8 cellular contexts compared by ENCODE assay signal in genomic region chr6:87155272-87155919, GRCh38. TPM values are rescaled to one million over a fixed set of nuclear protein-coding genes. Genes with fewer than 3 reads are reported as not detected.
DNase-seq lines count a peak whose midpoint lies in the region; ATAC-seq and TF ChIP-seq lines count a peak whose summit lies in the region.

TSS of gene ZNF292 (plus strand) at chr6:87155565. CDS start at chr6:87155592, 27 bp downstream.

- peak within 1 kb of the TSS; percentile 87 for H4K8ac ChIP-seq in trophoblast cell (ENCODE audit: low read depth, low read length)

- TF ChIP-seq EP300 in transverse colon (IDR thresholded peaks at IDR 0.05; ENCODE audit: low read depth): peak; percentile 8

- H3K9me3 Mint-ChIP-seq in activated naive CD8-positive, alpha-beta T cell treated with anti-CD3 and anti-CD28 coated beads, Interleukin-2, amount 50 U/mL, for 24 hours: no peaks in the 10 kb centered on the region

- peak within 1 kb of the TSS; percentile 90 for H4K12ac ChIP-seq in trophoblast cell (ENCODE audit: low read depth, low read length)

- H3K4me3 ChIP-seq in GM12864 (ENCODE audit: low read depth, low read length) (peak within 1 kb of the TSS; percentile 95), cardiac muscle cell (peak within 1 kb of the TSS; percentile 95), trophoblast cell (ENCODE audit: low read depth, low read length) (peak within 1 kb of the TSS; percentile 91), transverse colon (peak within 1 kb of the TSS; percentile 91 to 95 (median 92))

- H2BK120ac ChIP-seq in trophoblast cell (ENCODE audit: insufficient read depth, low read length, poor library complexity): peak within 1 kb of the TSS; percentile 86

- H3K27ac Mint-ChIP-seq in activated naive CD8-positive, alpha-beta T cell treated with anti-CD3 and anti-CD28 coated beads, Interleukin-2, amount 50 U/mL, for 24 hours: peak within 1 kb of the TSS; percentile 99

- H3K27me3 Mint-ChIP-seq in activated naive CD8-positive, alpha-beta T cell treated with anti-CD3 and anti-CD28 coated beads, Interleukin-2, amount 50 U/mL, for 24 hours: no peaks in the 10 kb centered on the region

- intact Hi-C loops in transverse colon (cut with DNase I; ENCODE audit: low total_unique reads): loop anchor here (5.0 kb wide), 1 partner anchor 1227 kb away; no protein-coding TSS in a partner anchor

- H2AFZ ChIP-seq in trophoblast cell (ENCODE audit: insufficient read depth, low read length, poor library complexity): peak within 1 kb of the TSS; percentile 93

- peak within 1 kb of the TSS; percentile 96 for H3K9ac ChIP-seq in trophoblast cell (ENCODE audit: low read length)

- peak within 1 kb of the TSS; percentile 24 for H2AK5ac ChIP-seq in trophoblast cell (ENCODE audit: low read length)

- peak within 1 kb of the TSS; percentile 82 for H3K14ac ChIP-seq in trophoblast cell (ENCODE audit: low read length)

- in situ Hi-C loops in transverse colon (cut with MboI; ENCODE audit: low pct_ligation_motif_present in 1 of 4, low pct_unique_long_range_greater_than_20kb in 1 of 4, low sequenced_read_pairs in 3 of 4): no loop called here

- H3K4me3 Mint-ChIP-seq in activated naive CD8-positive, alpha-beta T cell treated with anti-CD3 and anti-CD28 coated beads, Interleukin-2, amount 50 U/mL, for 24 hours: peak within 1 kb of the TSS; percentile 91

- H3K23ac ChIP-seq in trophoblast cell (ENCODE audit: low read length): peak within 1 kb of the TSS; percentile 56

- TF ChIP-seq CTCF in GM12864 (IDR thresholded peaks at IDR 0.05; ENCODE audit: low read depth, low read length, missing control alignments) (peak; percentile 2), cardiac muscle cell (IDR thresholded peaks at IDR 0.05; ENCODE audit: low read depth, low read length) (no peak), transverse colon (IDR thresholded peaks at IDR 0.05) (peak in 1 of 5 experiments; percentile 7)

- TF ChIP-seq POLR2A in transverse colon (IDR thresholded peaks at IDR 0.05): peak; percentile 76

- peak; percentile 77 for ATAC-seq in HG02759 (IDR thresholded peaks at IDR 0.05; ENCODE audit: unreplicated experiment)
- peak; percentile 86 for ATAC-seq in activated naive CD8-positive, alpha-beta T cell treated with anti-CD3 and anti-CD28 coated beads, Interleukin-2, amount 50 U/mL, for 24 hours

- H3K27me3 ChIP-seq in cardiac muscle cell (no peaks in the 10 kb centered on the region), trophoblast cell (ENCODE audit: insufficient read depth, low read length) (no peaks in the 10 kb centered on the region), transverse colon (no peaks in the 10 kb centered on the region)

- peak within 1 kb of the TSS; percentile 80 for H3K4ac ChIP-seq in trophoblast cell (ENCODE audit: low read depth, low read length)

- H3K9me3 ChIP-seq in cardiac muscle cell (ENCODE audit: low read depth) (no peaks in the 10 kb centered on the region), trophoblast cell (ENCODE audit: insufficient read depth, low read depth, low read length) (no peaks in the 10 kb centered on the region), transverse colon (no peaks in the 10 kb centered on the region)

- peaks cover 60% of the 10 kb centered on the region for H3K4me1 Mint-ChIP-seq in activated naive CD8-positive, alpha-beta T cell treated with anti-CD3 and anti-CD28 coated beads, Interleukin-2, amount 50 U/mL, for 24 hours

- peaks cover 18% of the 10 kb centered on the region for H3K36me3 Mint-ChIP-seq in activated naive CD8-positive, alpha-beta T cell treated with anti-CD3 and anti-CD28 coated beads, Interleukin-2, amount 50 U/mL, for 24 hours (ENCODE audit: low read depth)

- peak within 1 kb of the TSS; percentile 91 for H3K18ac ChIP-seq in trophoblast cell (ENCODE audit: low read length)

- H3K27ac ChIP-seq in cardiac muscle cell (peak within 1 kb of the TSS; percentile 97), trophoblast cell (ENCODE audit: low read depth, low read length) (peak within 1 kb of the TSS; percentile 92), transverse colon (peak within 1 kb of the TSS; percentile 95 to 98 (median 96))

- H2BK5ac ChIP-seq in trophoblast cell (ENCODE audit: low read depth, low read length, poor library complexity): peak within 1 kb of the TSS; percentile 66

- peaks cover 15% of the 10 kb centered on the region for H3K4me1 ChIP-seq in cardiac muscle cell (ENCODE audit: low read depth)
- H3K4me1 ChIP-seq in trophoblast cell (ENCODE audit: control insufficient read depth in 1 of 2, insufficient read depth in 2 of 2, low read length in 2 of 2): peaks cover 2 to 7% of the 10 kb centered on the region in 2 experiments
- H3K4me1 ChIP-seq in transverse colon: peaks cover 15 to 67% (median 44%) of the 10 kb centered on the region in 4 donors

- no CpG with 5 or more reads among the region's 69 CpGs for WGBS in trophoblast cell (ENCODE audit: extremely low coverage, insufficient coverage, insufficient read length)
- 0% methylated on average over 66 of the region's 69 CpGs; no CpG with 5 or more reads in 1 of the 2 donors for WGBS in transverse colon (ENCODE audit: low coverage in 1 of 2), 2 donors

- H3K79me2 ChIP-seq in trophoblast cell (ENCODE audit: control insufficient read depth, insufficient read depth, low read length, poor library complexity): peaks cover 20% of the 10 kb centered on the region

- H3K4me2 ChIP-seq in trophoblast cell (ENCODE audit: low read length): peak within 1 kb of the TSS; percentile 73

- H2BK12ac ChIP-seq in trophoblast cell (ENCODE audit: low read length): no peak within 1 kb of the TSS

- DNase-seq in GM12864 (ENCODE audit: low read depth) (peak; percentile 96), NCI-H1417 (lab: John Stamatoyannopoulos, UW) (peak; percentile 96 to 99 (median 98)), SW480 (ENCODE audit: low spot score) (peak; percentile 95), cardiac muscle cell (ENCODE audit: low read depth in 1 of 2, low spot score in 1 of 2) (peak; percentile 96 to 99), trophoblast cell (peak; percentile 95 to 96), transverse colon (peak; percentile 98)
- peak; percentile 97 for DNase-seq in activated naive CD8-positive, alpha-beta T cell treated with anti-CD3 and anti-CD28 coated beads, Interleukin-2, amount 50 U/mL, for 24 hours

- peaks cover 22% of the 10 kb centered on the region for H3K79me1 ChIP-seq in trophoblast cell (ENCODE audit: low read length)

- H3K36me3 ChIP-seq in cardiac muscle cell (no peaks in the 10 kb centered on the region), trophoblast cell (ENCODE audit: control insufficient read depth in 1 of 2, insufficient read depth in 2 of 2, low read length in 2 of 2) (peaks cover 0 to 6% of the 10 kb centered on the region in 2 experiments), transverse colon (no peaks in the 10 kb centered on the region)

- H4K91ac ChIP-seq in trophoblast cell (ENCODE audit: low read depth, low read length): peak within 1 kb of the TSS; percentile 89

RNA-seq across cellular contexts. Expression of gene ZNF292, which starts in this region (rescaled TPM):
- 43.3 and 48.7 TPM in 2 replicates for total RNA-seq in cardiac muscle cell
- 50.4 and 60.1 TPM in 2 replicates for polyA plus RNA-seq in cardiac muscle cell
- 39.0 and 40.3 TPM in 2 replicates for polyA plus RNA-seq in trophoblast cell (2013)
- total RNA-seq in transverse colon: 10 to 100 TPM; 18.5 to 61.8 (median 42.4) TPM

Comparison
In these comparisons a context has a peak if more than half of its experiments do, and no peak if none do; other contexts are left out.
1. Peak in every context shown above with its lines: DNase-seq, ATAC-seq, H3K4me3 ChIP-seq and H3K27ac ChIP-seq.